Comparison of ENCODE assay signal across 1 cellular context in the genomic region with DNA sequence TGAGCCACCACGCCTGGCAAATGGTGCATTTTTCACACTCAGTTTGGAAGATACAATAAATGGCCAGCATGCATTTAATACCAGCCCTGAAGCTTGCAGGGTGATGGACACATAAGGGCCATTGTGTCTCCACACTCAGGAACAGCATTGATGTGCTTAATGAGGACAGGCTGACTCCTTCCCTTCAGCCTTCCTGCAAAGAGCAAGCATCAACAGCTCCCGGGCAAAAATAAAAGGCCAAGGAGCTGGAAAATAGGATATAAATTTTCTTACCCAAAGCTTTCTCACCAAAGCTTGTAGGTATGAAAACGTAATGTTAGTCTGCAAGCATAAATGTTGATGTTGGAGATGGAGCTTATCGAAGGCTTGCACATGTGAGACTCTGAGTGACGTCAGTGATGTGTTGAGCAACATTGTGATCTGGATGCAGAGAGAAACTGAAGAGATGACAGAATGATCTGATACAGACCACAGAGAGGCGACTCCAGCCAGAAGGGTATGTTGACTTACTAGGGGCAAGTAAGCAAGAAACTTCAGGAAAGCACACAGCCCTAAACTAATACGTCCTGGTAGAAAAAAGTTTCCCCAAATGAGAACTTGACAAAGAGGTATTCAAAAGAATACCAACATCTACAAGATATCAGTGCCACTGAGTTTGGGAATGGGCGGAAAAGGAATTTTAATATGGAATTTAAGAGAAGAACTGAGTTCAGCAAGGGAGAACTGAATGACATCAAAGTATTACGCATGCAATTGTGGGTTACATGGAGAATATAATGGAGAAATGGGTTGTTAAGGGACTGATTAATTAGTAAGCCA.
TF ChIP-seq lines count a peak whose summit lies in the region.

No MANE protein-coding gene starts in this region.

TF ChIP-seq in K562, 482 proteins besides CTCF, POLR2A, EP300 and RAD21 (continued from another document and continues in another):
- TF ChIP-seq FOXM1 (IDR thresholded peaks at IDR 0.05; ENCODE audit: low read depth) (peak; percentile 89), FOXM1 (CRISPR knock-in tag; IDR thresholded peaks at IDR 0.05; ENCODE audit: low read depth) (no peak), PTTG1 (tag; IDR thresholded peaks at IDR 0.05; ENCODE audit: low read depth) (no peak), MAFG (tag; conservative IDR thresholded peaks at IDR 0.05) (peak; percentile 31; the same call in 1 of the 2 replicates), TARDBP (IDR thresholded peaks at IDR 0.05) (peak; percentile 65; the same call in 1 of the 2 replicates), CREB5 (CRISPR knock-in tag; IDR thresholded peaks at IDR 0.05) (no peak), GATA2 (CRISPR knock-in tag; IDR thresholded peaks at IDR 0.05) (peak; percentile 94), MEIS2 (IDR thresholded peaks at IDR 0.05; ENCODE audit: partially characterized antibody) (peak; percentile 99), GATAD2A (IDR thresholded peaks at IDR 0.05) (0 out of 2 replicates have a peak, but pooled peaks have one; percentile 74), CC2D1A (IDR thresholded peaks at IDR 0.05) (no peak), ARID1B (IDR thresholded peaks at IDR 0.05) (peak; percentile 100), ZNF175 (CRISPR knock-in tag; IDR thresholded peaks at IDR 0.05; ENCODE audit: low read depth) (peak; percentile 73; the same call in 1 of the 2 replicates), NCOA1 (IDR thresholded peaks at IDR 0.05; ENCODE audit: low read depth) (peak; percentile 89), CBFA2T3 (IDR thresholded peaks at IDR 0.05) (peak; percentile 96), HLTF (IDR thresholded peaks at IDR 0.05) (no peak), EP400 (IDR thresholded peaks at IDR 0.05) (peak; percentile 46), RBM34 (IDR thresholded peaks at IDR 0.05; ENCODE audit: borderline replicate concordance, insufficient read depth, low read length) (no peak), ZEB2 (IDR thresholded peaks at IDR 0.05) (peak; percentile 86), ZBTB33 (CRISPR knock-in tag; IDR thresholded peaks at IDR 0.05) (0 out of 2 replicates have a peak, but pooled peaks have one; percentile 34), GATAD2B (IDR thresholded peaks at IDR 0.05; ENCODE audit: borderline replicate concordance) (peak; percentile 27; the same call in 1 of the 2 replicates), USF2 (CRISPR knock-in tag; IDR thresholded peaks at IDR 0.05) (no peak), MTA1 (IDR thresholded peaks at IDR 0.05; ENCODE audit: borderline replicate concordance) (peak; percentile 83), JUN (IDR thresholded peaks at IDR 0.05; ENCODE audit: borderline replicate concordance, low read depth, low read length) (peak; percentile 98), JUN (CRISPR knock-in tag; IDR thresholded peaks at IDR 0.05; ENCODE audit: borderline replicate concordance) (peak; percentile 89; the same call in 1 of the 2 replicates), MLLT1 (IDR thresholded peaks at IDR 0.05) (peak in 1 of 2 experiments; percentile 80; a peak in 2 of 4 replicates), TBL1XR1 (IDR thresholded peaks at IDR 0.05; ENCODE audit: low read length in 2 of 2) (peak in 1 of 2 experiments; percentile 96; a peak in 3 of 4 replicates), SRSF9 (IDR thresholded peaks at IDR 0.05; ENCODE audit: borderline replicate concordance, low read depth, low read length) (no peak), SOX6 (IDR thresholded peaks at IDR 0.05) (peak; percentile 94), NFATC3 (IDR thresholded peaks at IDR 0.05) (no peak), GTF2E2 (tag; IDR thresholded peaks at IDR 0.05) (0 out of 2 replicates have a peak, but pooled peaks have one; percentile 53), CREB1 (IDR thresholded peaks at IDR 0.05) (peak; percentile 87), CREB1 (CRISPR knock-in tag; IDR thresholded peaks at IDR 0.05) (peak; percentile 94), ATF7 (IDR thresholded peaks at IDR 0.05) (peak; percentile 99), TGIF2 (CRISPR knock-in tag; IDR thresholded peaks at IDR 0.05) (no peak), ZNF197 (CRISPR knock-in tag; IDR thresholded peaks at IDR 0.05; ENCODE audit: low read depth) (peak; percentile 69; the same call in 1 of the 2 replicates), RFX7 (CRISPR knock-in tag; IDR thresholded peaks at IDR 0.05) (no peak), HDAC1 (IDR thresholded peaks at IDR 0.05) (peak in 1 of 2 experiments; percentile 90; a peak in 2 of 4 replicates), MAFF (IDR thresholded peaks at IDR 0.05; ENCODE audit: low read length) (peak; percentile 1; the same call in 1 of the 2 replicates), AFF4 (CRISPR knock-in tag; IDR thresholded peaks at IDR 0.05) (peak; percentile 78; the same call in 1 of the 2 replicates), BHLHE40 (IDR thresholded peaks at IDR 0.05; ENCODE audit: low read length) (peak; percentile 77), GTF2F1 (IDR thresholded peaks at IDR 0.05; ENCODE audit: low read depth, low read length) (no peak), IRF9 (tag; IDR thresholded peaks at IDR 0.05) (peak; percentile 96), ZBED1 (IDR thresholded peaks at IDR 0.05) (0 out of 2 replicates have a peak, but pooled peaks have one; percentile 63), CHD4 (IDR thresholded peaks at IDR 0.05; ENCODE audit: insufficient read depth, insufficient replicate concordance, low read depth, low read length, poor library complexity, severe bottlenecking) (no peak), PTRF (tag; IDR thresholded peaks at IDR 0.05) (no peak), CCNT2 (IDR thresholded peaks at IDR 0.05; ENCODE audit: borderline replicate concordance, extremely low read depth, insufficient read length, low read depth, low read length) (peak; percentile 92), CREM (IDR thresholded peaks at IDR 0.05; ENCODE audit: low read depth) (peak; percentile 98), POLR2AphosphoS5 (IDR thresholded peaks at IDR 0.05; ENCODE audit: control insufficient read depth, insufficient read depth, low read depth, low read length) (peak; percentile 91), SMAD1 (IDR thresholded peaks at IDR 0.05; ENCODE audit: low read depth, low read length, partially characterized antibody) (peak; percentile 80), LCOR (CRISPR knock-in tag; IDR thresholded peaks at IDR 0.05) (peak; percentile 57; the same call in 1 of the 2 replicates), KDM1A (IDR thresholded peaks at IDR 0.05) (peak; percentile 88 to 90), ZFP36 (IDR thresholded peaks at IDR 0.05; ENCODE audit: low read depth, low read length, partially characterized antibody) (peak; percentile 86)
- TF ChIP-seq, protein P1, sequence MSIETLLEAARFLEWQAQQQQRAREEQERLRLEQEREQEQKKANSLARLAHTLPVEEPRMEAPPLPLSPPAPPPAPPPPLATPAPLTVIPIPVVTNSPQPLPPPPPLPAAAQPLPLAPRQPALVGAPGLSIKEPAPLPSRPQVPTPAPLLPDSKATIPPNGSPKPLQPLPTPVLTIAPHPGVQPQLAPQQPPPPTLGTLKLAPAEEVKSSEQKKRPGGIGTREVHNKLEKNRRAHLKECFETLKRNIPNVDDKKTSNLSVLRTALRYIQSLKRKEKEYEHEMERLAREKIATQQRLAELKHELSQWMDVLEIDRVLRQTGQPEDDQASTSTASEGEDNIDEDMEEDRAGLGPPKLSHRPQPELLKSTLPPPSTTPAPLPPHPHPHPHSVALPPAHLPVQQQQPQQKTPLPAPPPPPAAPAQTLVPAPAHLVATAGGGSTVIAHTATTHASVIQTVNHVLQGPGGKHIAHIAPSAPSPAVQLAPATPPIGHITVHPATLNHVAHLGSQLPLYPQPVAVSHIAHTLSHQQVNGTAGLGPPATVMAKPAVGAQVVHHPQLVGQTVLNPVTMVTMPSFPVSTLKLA (conservative IDR thresholded peaks at IDR 0.05), result peak; percentile 48 to 81; a peak in 3 of 4 replicates
- TF ChIP-seq, protein P2, sequence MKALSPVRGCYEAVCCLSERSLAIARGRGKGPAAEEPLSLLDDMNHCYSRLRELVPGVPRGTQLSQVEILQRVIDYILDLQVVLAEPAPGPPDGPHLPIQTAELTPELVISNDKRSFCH (CRISPR knock-in tag; IDR thresholded peaks at IDR 0.05), result no peak
- TF ChIP-seq, protein P2 (tag; IDR thresholded peaks at IDR 0.05), result peak; percentile 81; the same call in 1 of the 2 replicates
- TF ChIP-seq, protein P3, sequence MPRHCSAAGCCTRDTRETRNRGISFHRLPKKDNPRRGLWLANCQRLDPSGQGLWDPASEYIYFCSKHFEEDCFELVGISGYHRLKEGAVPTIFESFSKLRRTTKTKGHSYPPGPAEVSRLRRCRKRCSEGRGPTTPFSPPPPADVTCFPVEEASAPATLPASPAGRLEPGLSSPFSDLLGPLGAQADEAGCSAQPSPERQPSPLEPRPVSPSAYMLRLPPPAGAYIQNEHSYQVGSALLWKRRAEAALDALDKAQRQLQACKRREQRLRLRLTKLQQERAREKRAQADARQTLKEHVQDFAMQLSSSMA (CRISPR knock-in tag; IDR thresholded peaks at IDR 0.05), result no peak
